Comparison of ENCODE assay signal across 8 cellular contexts in genomic region chr9:72203205-72203803, GRCh38. TPM values are rescaled to one million over a fixed set of nuclear protein-coding genes. Genes with fewer than 3 reads are reported as not detected.
A peak's percentile ranks its signal among the peaks of the same experiment; 100 is the strongest.
DNase-seq lines count a peak whose midpoint lies in the region; ATAC-seq and TF ChIP-seq lines count a peak whose summit lies in the region.

No MANE protein-coding gene starts in this region.

- H3K4me2 ChIP-seq in OCI-LY3 (ENCODE audit: low read length) = peak overlapping the region; percentile 25

- H3K27me3 ChIP-seq in OCI-LY3 (ENCODE audit: low read depth, low read length) (no peaks in the 10 kb centered on the region), esophagus squamous epithelium (no peaks in the 10 kb centered on the region)

- TF ChIP-seq CTCF in OCI-LY3 (IDR thresholded peaks at IDR 0.05; ENCODE audit: low read depth, low read length) = peak; percentile 88
- TF ChIP-seq CTCF in esophagus squamous epithelium (IDR thresholded peaks at IDR 0.05) = peak in 4 of 6 experiments; percentile 27 to 56 (median 34)

- no peaks in the 10 kb centered on the region for H3K79me2 ChIP-seq in OCI-LY3 (ENCODE audit: low read length)

- H3K4me3 ChIP-seq in OCI-LY3 (ENCODE audit: low read length) (no peak overlapping the region), esophagus squamous epithelium (no peak overlapping the region)

- H3K4me1 ChIP-seq in OCI-LY3 (ENCODE audit: low read length) = peaks cover 41% of the 10 kb centered on the region
- no peaks in the 10 kb centered on the region for H3K4me1 ChIP-seq in esophagus squamous epithelium

- DNase-seq in DMS 273 (lab: John Stamatoyannopoulos, UW; ENCODE audit: unreplicated experiment) = peak; percentile 77
- DNase-seq in esophagus squamous epithelium (lab: John Stamatoyannopoulos, UW) = no peak
- DNase-seq in stromal cell of bone marrow (ENCODE audit: low read depth) = peak; percentile 9
- no peak for DNase-seq in activated naive CD4-positive, alpha-beta T cell treated with anti-CD3 and anti-CD28 coated beads, Interleukin-2, amount 50 U/mL, for 16 hours
- DNase-seq in activated effector memory CD4-positive, alpha-beta T cell treated with anti-CD3 and anti-CD28 coated beads, Interleukin-2, amount 50 U/mL, for 16 hours = no peak

- H3K9ac ChIP-seq in OCI-LY3 (ENCODE audit: low read length) = no peak overlapping the region

- H3K36me3 ChIP-seq in OCI-LY3 (replicated peaks; ENCODE audit: low read depth, low read length) (no peaks in the 10 kb centered on the region), esophagus squamous epithelium (no peaks in the 10 kb centered on the region)

- intact Hi-C loops in esophagus squamous epithelium (cut with DNase I) = no loop called here

- ATAC-seq in GM19043 (IDR thresholded peaks at IDR 0.05; ENCODE audit: low read depth, unreplicated experiment) (peak; percentile 30), HG03108 (IDR thresholded peaks at IDR 0.05; ENCODE audit: unreplicated experiment) (peak; percentile 60)

- H3K9me3 ChIP-seq in OCI-LY3 (ENCODE audit: insufficient read depth, low read length) (no peaks in the 10 kb centered on the region), esophagus squamous epithelium (no peaks in the 10 kb centered on the region)

- no peaks in the 10 kb centered on the region for H4K20me1 ChIP-seq in OCI-LY3 (ENCODE audit: insufficient read depth, low read length)

- WGBS in esophagus squamous epithelium, 2 donors = 64 to 69% methylated on average over 3 of the region's 3 CpGs

- no peak for TF ChIP-seq POLR2A in esophagus squamous epithelium (IDR thresholded peaks at IDR 0.05)

- H3K27ac ChIP-seq in OCI-LY3 (ENCODE audit: low read length) = no peak overlapping the region
- no peak overlapping the region for H3K27ac ChIP-seq in esophagus squamous epithelium

- peak overlapping the region; percentile 82 for H2AFZ ChIP-seq in OCI-LY3 (ENCODE audit: low read depth, low read length)

RNA-seq across cellular contexts. Expression of gene GDA, which starts 54.1 kb away (rescaled TPM):
- 1 to 10 TPM in 1 of 4 donors, under 1 TPM in 1, not detected in 2; 0.76 to 2.4 TPM for total RNA-seq in esophagus squamous epithelium

Comparison
In these comparisons a context has a peak if more than half of its experiments do, and no peak if none do; other contexts are left out.
1. DNase-seq: peak in DMS 273 (single experiment) and stromal cell of bone marrow (single experiment); none in esophagus squamous epithelium (single experiment), activated naive CD4-positive, alpha-beta T cell treated with anti-CD3 and anti-CD28 coated beads, Interleukin-2, amount 50 U/mL, for 16 hours (single experiment) and activated effector memory CD4-positive, alpha-beta T cell treated with anti-CD3 and anti-CD28 coated beads, Interleukin-2, amount 50 U/mL, for 16 hours (single experiment).